1 cellular context compared by ENCODE assay signal in the genomic region with DNA sequence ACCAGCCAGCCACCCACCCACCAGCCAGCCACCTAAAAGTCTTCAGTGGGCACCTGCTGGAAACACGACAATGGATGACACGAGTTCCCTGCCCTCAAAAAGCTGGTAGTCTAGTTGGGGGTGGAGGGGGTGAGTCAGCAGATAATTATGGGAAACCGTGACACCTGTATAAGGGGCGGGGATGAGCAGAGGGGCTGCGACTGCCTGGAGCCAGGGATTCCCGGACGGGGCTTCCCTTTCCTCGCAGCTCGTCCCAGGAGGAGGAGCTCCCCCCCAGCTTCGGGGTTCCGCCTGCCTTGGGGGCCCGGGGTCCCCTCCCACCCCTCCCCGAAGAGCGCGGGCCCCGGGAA.
TF ChIP-seq lines count a peak whose summit lies in the region.

No MANE protein-coding gene starts in this region.

TF ChIP-seq in SK-N-SH treated with all-trans-retinoic acid at 6 μM for 48 hours, 23 proteins besides CTCF, POLR2A, EP300 and RAD21 (continued from another document):
- TF ChIP-seq TSHZ2 (CRISPR knock-in tag; IDR thresholded peaks at IDR 0.05): no peak
- TF ChIP-seq, protein P1, sequence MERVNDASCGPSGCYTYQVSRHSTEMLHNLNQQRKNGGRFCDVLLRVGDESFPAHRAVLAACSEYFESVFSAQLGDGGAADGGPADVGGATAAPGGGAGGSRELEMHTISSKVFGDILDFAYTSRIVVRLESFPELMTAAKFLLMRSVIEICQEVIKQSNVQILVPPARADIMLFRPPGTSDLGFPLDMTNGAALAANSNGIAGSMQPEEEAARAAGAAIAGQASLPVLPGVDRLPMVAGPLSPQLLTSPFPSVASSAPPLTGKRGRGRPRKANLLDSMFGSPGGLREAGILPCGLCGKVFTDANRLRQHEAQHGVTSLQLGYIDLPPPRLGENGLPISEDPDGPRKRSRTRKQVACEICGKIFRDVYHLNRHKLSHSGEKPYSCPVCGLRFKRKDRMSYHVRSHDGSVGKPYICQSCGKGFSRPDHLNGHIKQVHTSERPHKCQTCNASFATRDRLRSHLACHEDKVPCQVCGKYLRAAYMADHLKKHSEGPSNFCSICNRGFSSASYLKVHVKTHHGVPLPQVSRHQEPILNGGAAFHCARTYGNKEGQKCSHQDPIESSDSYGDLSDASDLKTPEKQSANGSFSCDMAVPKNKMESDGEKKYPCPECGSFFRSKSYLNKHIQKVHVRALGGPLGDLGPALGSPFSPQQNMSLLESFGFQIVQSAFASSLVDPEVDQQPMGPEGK (CRISPR knock-in tag; IDR thresholded peaks at IDR 0.05; ENCODE audit: borderline replicate concordance): no peak
- no peak for TF ChIP-seq PPARA (CRISPR knock-in tag; IDR thresholded peaks at IDR 0.05; ENCODE audit: borderline replicate concordance)
- no peak for TF ChIP-seq ISL1 (CRISPR knock-in tag; IDR thresholded peaks at IDR 0.05)
- TF ChIP-seq ARNTL (CRISPR knock-in tag; IDR thresholded peaks at IDR 0.05; ENCODE audit: borderline replicate concordance, low read depth): no peak
- TF ChIP-seq ZFP3 (CRISPR knock-in tag; IDR thresholded peaks at IDR 0.05): no peak
